ENCODE assay signal across 7 cellular contexts in genomic region chr4:102761478-102761790, GRCh38. TPM values are rescaled to one million over a fixed set of nuclear protein-coding genes. Genes with fewer than 3 reads are reported as not detected.
DNase-seq lines count a peak whose midpoint lies in the region; ATAC-seq and TF ChIP-seq lines count a peak whose summit lies in the region.

No MANE protein-coding gene starts in this region.

- H3K9me3 Mint-ChIP-seq in endothelial cell (ENCODE audit: unreplicated experiment): no peaks in the 10 kb centered on the region

- H3K4me3 ChIP-seq in Panc1 (ENCODE audit: low read depth in 2 of 2, low read length in 2 of 2): peak overlapping the region; percentile 77 to 86
- H3K4me3 ChIP-seq in neural cell (ENCODE audit: low read length): peak overlapping the region; percentile 94

- peak overlapping the region; percentile 85 for H3K9ac ChIP-seq in neural cell (ENCODE audit: low read length)

- intact Hi-C loops in Panc1 (cut with micrococcal nuclease; ENCODE audit: unreplicated experiment): no loop called here

- H3K4me2 ChIP-seq in neural cell (ENCODE audit: low read length): peak overlapping the region; percentile 46

- H3K36me3 ChIP-seq in Panc1 (ENCODE audit: control insufficient read depth, insufficient read depth, low read length): no peaks in the 10 kb centered on the region; the same call in 1 of the 2 replicates
- no peaks in the 10 kb centered on the region for H3K36me3 ChIP-seq in neural cell (ENCODE audit: insufficient read depth, low read length)

- in situ Hi-C loops in Panc1 (cut with HindIII; ENCODE audit: low pct_unique_long_range_greater_than_20kb, low sequenced_read_pairs): no loop called here

- H3K4me3 Mint-ChIP-seq in endothelial cell (ENCODE audit: unreplicated experiment): peak overlapping the region; percentile 93

- no peak overlapping the region for H3K27ac Mint-ChIP-seq in endothelial cell (ENCODE audit: unreplicated experiment)

- H3K27me3 Mint-ChIP-seq in endothelial cell (ENCODE audit: unreplicated experiment): peaks cover 15% of the 10 kb centered on the region

- peak overlapping the region; percentile 78 for H3K27ac ChIP-seq in Panc1 (ENCODE audit: low read length)
- peak overlapping the region; percentile 80 for H3K27ac ChIP-seq in neural cell (ENCODE audit: low read length)

- TF ChIP-seq EP300 in neural cell (conservative IDR thresholded peaks at IDR 0.05; ENCODE audit: poor library complexity, severe bottlenecking): no peak

- peak overlapping the region; percentile 82 for H2AFZ ChIP-seq in neural cell (ENCODE audit: low read depth, low read length)

- no peaks in the 10 kb centered on the region for H3K36me3 Mint-ChIP-seq in endothelial cell (ENCODE audit: low read depth, unreplicated experiment)

- DNase-seq in Panc1 (ENCODE audit: low read depth, low spot score) (no peak), endothelial cell (ENCODE audit: low spot score) (no peak), NCI-H187 treated with DMSO at 0.1 percent for 48 hours (lab: John Stamatoyannopoulos, UW) (no peak), HT-29 (ENCODE audit: low spot score) (no peak)

- H3K4me1 Mint-ChIP-seq in endothelial cell (ENCODE audit: unreplicated experiment): peaks cover 13% of the 10 kb centered on the region

- POLR2A ChIA-PET in Panc1 (lab: Charles Lee): interaction anchor here (1.2 kb wide), 1 partner anchor 18 kb away, joined by 3 read pairs; no protein-coding TSS in a partner anchor

- H4K20me1 ChIP-seq in neural cell (ENCODE audit: insufficient read depth): no peaks in the 10 kb centered on the region

- no peaks in the 10 kb centered on the region for H3K9me3 ChIP-seq in Panc1 (ENCODE audit: control insufficient read depth, insufficient read depth, low read depth, low read length)
- H3K9me3 ChIP-seq in neural cell (ENCODE audit: low read length): no peaks in the 10 kb centered on the region

- H3K4me1 ChIP-seq in Panc1 (ENCODE audit: control insufficient read depth, insufficient read depth, low read length): peaks cover 7% of the 10 kb centered on the region

- H3K27me3 ChIP-seq in Panc1 (ENCODE audit: control insufficient read depth, insufficient read depth, low read length): no peaks in the 10 kb centered on the region
- H3K27me3 ChIP-seq in neural cell (ENCODE audit: insufficient read depth, low read depth, low read length): no peaks in the 10 kb centered on the region

- TF ChIP-seq CTCF in Panc1 (IDR thresholded peaks at IDR 0.05) (no peak), endothelial cell (IDR thresholded peaks at IDR 0.05; ENCODE audit: unreplicated experiment) (no peak), neural cell (IDR thresholded peaks at IDR 0.05; ENCODE audit: poor library complexity, severe bottlenecking) (no peak)

- H3K9me2 ChIP-seq in neural cell (ENCODE audit: insufficient read depth, low read length): no peaks in the 10 kb centered on the region

- H3K79me2 ChIP-seq in neural cell (replicated peaks; ENCODE audit: insufficient read depth, low read length): peaks cover 22% of the 10 kb centered on the region

- no peak for TF ChIP-seq RAD21 in neural cell (conservative IDR thresholded peaks at IDR 0.05)

- CTCF ChIA-PET in Panc1 (lab: Charles Lee): interaction anchor here (0.7 kb wide), 1 partner anchor 176 kb away, joined by 3 read pairs; no protein-coding TSS in a partner anchor

- BruUV-seq in Panc1 (replicated peaks; lab: Mats Ljungman, UMichigan): no TSS peak

- ATAC-seq in GM19467 (IDR thresholded peaks at IDR 0.05; ENCODE audit: unreplicated experiment) (peak; percentile 3), Panc1 (no peak), HG03469 (IDR thresholded peaks at IDR 0.05; ENCODE audit: unreplicated experiment) (no peak)

- peaks cover 7% of the 10 kb centered on the region for H3F3A ChIP-seq in neural cell (ENCODE audit: insufficient read depth, low read length, poor library complexity, severe bottlenecking)

TF ChIP-seq in neural cell, 6 proteins besides CTCF, POLR2A, EP300 and RAD21:
- TF ChIP-seq TAF1 (IDR thresholded peaks at IDR 0.05; ENCODE audit: low read depth) (no peak), MXI1 (conservative IDR thresholded peaks at IDR 0.05; ENCODE audit: poor library complexity, severe bottlenecking) (peak; percentile 16)
TF ChIP-seq in neural cell: peak in this region for 1.

RNA-seq across cellular contexts. Expression of gene MANBA, which starts 0.7 kb away (rescaled TPM):
- total RNA-seq in Panc1 (2021; ENCODE audit: unreplicated experiment) (14.5 TPM), endothelial cell (ENCODE audit: unreplicated experiment) (9.4 TPM)
- polyA plus RNA-seq in Panc1 (2012; ENCODE audit: insufficient read length): 9.4 TPM
- 43.8 and 53.7 TPM in 2 replicates for polyA plus RNA-seq in neural cell
- polyA minus RNA-seq in neural cell: 53.6 and 64.0 TPM in 2 replicates
- 18.9 and 23.2 TPM in 2 replicates for total RNA-seq in HT-29 (2014; rRNA removed; shearing (Covaris generic))
